Comparison of ENCODE assay signal across 22 cellular contexts in genomic region chr12:1197264-1198018, GRCh38.
DNase-seq lines count a peak whose midpoint lies in the region; ATAC-seq, FAIRE-seq and TF ChIP-seq lines count a peak whose summit lies in the region.
"Had no signal": no experiment of that assay in that cellular context is flagged by ENCODE, and none has a peak within 500 bp of the region (broad histone marks: within the 10 kb centered on the region; RNA-seq: fewer than 3 reads in every experiment).

No MANE protein-coding gene starts in this region.

- no peak for TF ChIP-seq CTCF in smooth muscle cell (IDR thresholded peaks at IDR 0.05; ENCODE audit: borderline replicate concordance, insufficient read depth, poor library complexity, severe bottlenecking)

- H3K9me3 ChIP-seq in smooth muscle cell (replicated peaks; ENCODE audit: low read depth) = no peaks in the 10 kb centered on the region
- H3K9me3 ChIP-seq: colonic mucosa, thoracic aorta had no signal

- H3K4me3 ChIP-seq in smooth muscle cell = no peak overlapping the region
- H3K4me3 ChIP-seq: colonic mucosa, thoracic aorta had no signal

- DNase-seq in H54 (ENCODE audit: insufficient read length, low spot score) = peak; percentile 29
- DNase-seq in RCC 7860 (ENCODE audit: low spot score) = peak; percentile 66
- DNase-seq in fibroblast of peridontal ligament (ENCODE audit: extremely low read depth) = peak; percentile 40
- no peak for DNase-seq in smooth muscle cell (lab: John Stamatoyannopoulos, UW; ENCODE audit: unreplicated experiment)
- no peak for DNase-seq in activated CD8-positive, alpha-beta T cell treated with anti-CD3 and anti-CD28 coated beads, Interleukin-2, amount 10 ng/mL, durations not matched to agents 7 days and 5 days
- DNase-seq in middle frontal gyrus (ENCODE audit: extremely low spot score, low spot score) = no peak
- DNase-seq: activated CD8-positive, alpha-beta memory T cell treated with anti-CD3 and anti-CD28 coated beads, Interleukin-2, amount 50 U/mL, for 4 hours; activated gamma-delta T cell; amygdala; C1 segment of cervical spinal cord; colonic mucosa; DMS153; HCEC 1CT; NCI-H2029; NCI-H510A treated with DMSO at 0.1 percent for 48 hours had no signal

- peaks cover 6% of the 10 kb centered on the region for H3K79me2 ChIP-seq in smooth muscle cell (ENCODE audit: low read depth)

- peak overlapping the region; percentile 47 for H3K9ac ChIP-seq in smooth muscle cell (ENCODE audit: low read depth)

- H3F3A ChIP-seq in smooth muscle cell (ENCODE audit: low read depth) = no peaks in the 10 kb centered on the region

- peaks cover 5% of the 10 kb centered on the region for H3K4me1 Mint-ChIP-seq in activated CD8-positive, alpha-beta T cell treated with anti-CD3 and anti-CD28 coated beads, Interleukin-2, amount 10 ng/mL, durations not matched to agents 7 days and 5 days (ENCODE audit: low read depth)
- H3K4me1 Mint-ChIP-seq: memory B cell, nephron had no signal

- POLR2A ChIA-PET in activated CD8-positive, alpha-beta T cell treated with anti-CD3 and anti-CD28 coated beads, Interleukin-2, amount 10 ng/mL, durations not matched to agents 7 days and 5 days (lab: Charles Lee) = interaction anchor here (0.6 kb wide), 1 partner anchor 90 kb away, joined by 3 read pairs; no protein-coding TSS in a partner anchor

- TF ChIP-seq POLR2A in H54 (IDR thresholded peaks at IDR 0.05; ENCODE audit: low read depth, low read length) = no peak

- peak overlapping the region; percentile 90 for H3K27ac ChIP-seq in smooth muscle cell (ENCODE audit: low read depth)
- H3K27ac ChIP-seq: colonic mucosa, thoracic aorta had no signal

- peak; percentile 84 for FAIRE-seq in H54 (lab: Jason Lieb, UNC)
- FAIRE-seq in RCC 7860 (lab: Jason Lieb, UNC) = no peak
- FAIRE-seq: endothelial cell of umbilical vein had no signal

- H3K9me3 Mint-ChIP-seq in activated CD8-positive, alpha-beta T cell treated with anti-CD3 and anti-CD28 coated beads, Interleukin-2, amount 10 ng/mL, durations not matched to agents 7 days and 5 days (ENCODE audit: insufficient read depth) = peaks cover 10% of the 10 kb centered on the region
- H3K9me3 Mint-ChIP-seq: memory B cell had no signal

- H4K20me1 ChIP-seq in smooth muscle cell (ENCODE audit: low read depth) = no peaks in the 10 kb centered on the region

- no peaks in the 10 kb centered on the region for H3K4me1 ChIP-seq in smooth muscle cell (ENCODE audit: low read depth)
- H3K4me1 ChIP-seq: colonic mucosa had no signal

- no peak overlapping the region for H3K4me3 Mint-ChIP-seq in activated CD8-positive, alpha-beta T cell treated with anti-CD3 and anti-CD28 coated beads, Interleukin-2, amount 10 ng/mL, durations not matched to agents 7 days and 5 days
- H3K4me3 Mint-ChIP-seq: IgD-negative memory B cell, memory B cell, nephron had no signal

- CTCF ChIA-PET in activated CD8-positive, alpha-beta T cell treated with anti-CD3 and anti-CD28 coated beads, Interleukin-2, amount 10 ng/mL, durations not matched to agents 7 days and 5 days (lab: Charles Lee) = interaction anchor here (1.0 kb wide), 1 partner anchor 386 kb away, joined by 3 read pairs; no protein-coding TSS in a partner anchor

- H2AFZ ChIP-seq in smooth muscle cell (ENCODE audit: low read depth) = no peak overlapping the region

- no peaks in the 10 kb centered on the region for H3K27me3 Mint-ChIP-seq in activated CD8-positive, alpha-beta T cell treated with anti-CD3 and anti-CD28 coated beads, Interleukin-2, amount 10 ng/mL, durations not matched to agents 7 days and 5 days (ENCODE audit: low read depth)
- H3K27me3 Mint-ChIP-seq: IgD-negative memory B cell, memory B cell, progenitor cell of endocrine pancreas had no signal

- H3K36me3 ChIP-seq in smooth muscle cell (ENCODE audit: low read depth) = no peaks in the 10 kb centered on the region
- H3K36me3 ChIP-seq: colonic mucosa had no signal

- no peak for ATAC-seq in activated CD8-positive, alpha-beta T cell treated with anti-CD3 and anti-CD28 coated beads, Interleukin-2, amount 10 ng/mL, durations not matched to agents 7 days and 5 days
- ATAC-seq in GM21786 (IDR thresholded peaks at IDR 0.05; ENCODE audit: unreplicated experiment) = no peak

- H3K4me2 ChIP-seq in smooth muscle cell = no peak overlapping the region

- no peak overlapping the region for H3K27ac Mint-ChIP-seq in activated CD8-positive, alpha-beta T cell treated with anti-CD3 and anti-CD28 coated beads, Interleukin-2, amount 10 ng/mL, durations not matched to agents 7 days and 5 days
- H3K27ac Mint-ChIP-seq: IgD-negative memory B cell, memory B cell, nephron, progenitor cell of endocrine pancreas had no signal

- H3K36me3 Mint-ChIP-seq in activated CD8-positive, alpha-beta T cell treated with anti-CD3 and anti-CD28 coated beads, Interleukin-2, amount 10 ng/mL, durations not matched to agents 7 days and 5 days (ENCODE audit: low read depth) = peaks cover 21% of the 10 kb centered on the region

- H3K27me3 ChIP-seq in smooth muscle cell (ENCODE audit: low read depth) = no peaks in the 10 kb centered on the region
- H3K27me3 ChIP-seq: colonic mucosa had no signal

- 73% methylated on average over 3 of the region's 3 CpGs for WGBS in smooth muscle cell (ENCODE audit: low lambda C conversion rate)

Comparison
In these comparisons a context has a peak if more than half of its experiments do, and no peak if none do; other contexts are left out.
1. DNase-seq: peak in H54 (single experiment), RCC 7860 (single experiment) and fibroblast of peridontal ligament (single experiment); none in smooth muscle cell (single experiment), activated CD8-positive, alpha-beta T cell treated with anti-CD3 and anti-CD28 coated beads, Interleukin-2, amount 10 ng/mL, durations not matched to agents 7 days and 5 days (single experiment) and middle frontal gyrus (single experiment).